8 cellular contexts compared by ENCODE assay signal in genomic region chr11:67240575-67241389, GRCh38. TPM values are rescaled to one million over a fixed set of nuclear protein-coding genes. Genes with fewer than 3 reads are reported as not detected.
A peak's percentile ranks its signal among the peaks of the same experiment; 100 is the strongest.
DNase-seq lines count a peak whose midpoint lies in the region; ATAC-seq, FAIRE-seq and TF ChIP-seq lines count a peak whose summit lies in the region.

No MANE protein-coding gene starts in this region.

- TF ChIP-seq CTCF in GM06990 (IDR thresholded peaks at IDR 0.05; ENCODE audit: insufficient read depth, low read length, poor library complexity, severe bottlenecking): no peak
- no peak for TF ChIP-seq CTCF in RWPE2 (IDR thresholded peaks at IDR 0.05; ENCODE audit: poor library complexity, severe bottlenecking)
- TF ChIP-seq CTCF in pancreas (IDR thresholded peaks at IDR 0.05): no peak

- H3K27me3 ChIP-seq in GM06990 (replicated peaks; ENCODE audit: control insufficient read depth, insufficient read depth, low read length) (no peaks in the 10 kb centered on the region), RWPE2 (ENCODE audit: insufficient read depth, poor library complexity, severe bottlenecking) (no peaks in the 10 kb centered on the region), pancreas (no peaks in the 10 kb centered on the region), thymus (ENCODE audit: control insufficient read depth, insufficient read depth) (no peaks in the 10 kb centered on the region)

- peak overlapping the region; percentile 64 for H3K27ac ChIP-seq in RWPE2 (ENCODE audit: poor library complexity, severe bottlenecking)
- H3K27ac ChIP-seq in pancreas: peak overlapping the region; percentile 66 to 89 (median 84)
- H3K27ac ChIP-seq in thymus (ENCODE audit: low read depth): peak overlapping the region; percentile 92

- no peaks in the 10 kb centered on the region for H3K9me3 ChIP-seq in RWPE2 (ENCODE audit: severe bottlenecking)
- H3K9me3 ChIP-seq in pancreas: no peaks in the 10 kb centered on the region
- no peaks in the 10 kb centered on the region for H3K9me3 ChIP-seq in thymus (ENCODE audit: control insufficient read depth)

- no peak for FAIRE-seq in pancreas (lab: Jason Lieb, UNC)

- 2% methylated on average over 16 of the region's 16 CpGs for WGBS in pancreas, 2 donors
- WGBS in thymus: under 1% methylated on average over 16 of the region's 16 CpGs

- peak; percentile 11 for ATAC-seq in RWPE2 (ENCODE audit: low read depth)
- ATAC-seq in pancreas: peak; percentile 26 to 60 (median 48)

- H3K4me3 ChIP-seq in GM06990 (replicated peaks; ENCODE audit: low read depth, low read length) (peak overlapping the region; percentile 96), RWPE2 (ENCODE audit: severe bottlenecking) (peak overlapping the region; percentile 47), pancreas (peak overlapping the region; percentile 38 to 57 (median 45)), thymus (ENCODE audit: low read length) (peak overlapping the region; percentile 73)

- H3K36me3 ChIP-seq in GM06990 (ENCODE audit: control insufficient read depth, insufficient read depth, low read length) (peaks cover 6% of the 10 kb centered on the region), RWPE2 (ENCODE audit: low read depth) (peaks cover 44% of the 10 kb centered on the region), pancreas (peaks cover under 1 to 32% (median 9%) of the 10 kb centered on the region in 3 donors), thymus (ENCODE audit: control insufficient read depth, insufficient read depth) (peaks cover 17% of the 10 kb centered on the region)

- DNase-seq in GM06990 (ENCODE audit: extremely low read depth, insufficient read length) (peak; percentile 70), HS-27A (ENCODE audit: low read depth) (peak; percentile 12), RWPE2 (ENCODE audit: low spot score) (no peak), germinal center (ENCODE audit: low spot score) (peak; percentile 42), pancreas (peak in 4 of 6 donors; percentile 52 to 71 (median 60)), NCI-H345 treated with DMSO at 0.1 percent for 48 hours (lab: John Stamatoyannopoulos, UW; ENCODE audit: unreplicated experiment) (no peak)
- peak; percentile 72 for DNase-seq in activated gamma-delta T cell treated with anti-CD3 and anti-CD28 coated beads, Interleukin-2, amount 50 U/mL, for 16 hours (ENCODE audit: low read depth)

- intact Hi-C loops in pancreas (cut with DNase I): no loop called here

- H3K4me1 ChIP-seq in RWPE2 (ENCODE audit: insufficient read depth, poor library complexity, severe bottlenecking): peaks cover 28% of the 10 kb centered on the region
- H3K4me1 ChIP-seq in pancreas: peaks cover 19 to 29% (median 23%) of the 10 kb centered on the region in 3 donors
- peaks cover 20% of the 10 kb centered on the region for H3K4me1 ChIP-seq in thymus (ENCODE audit: control insufficient read depth, insufficient read depth, low read length)

RNA-seq across cellular contexts. Expression of gene GRK2, which starts 25.5 kb away (rescaled TPM):
- total RNA-seq in pancreas: 10 to 100 TPM; 19.1 to 31.9 (median 21.5) TPM
- polyA plus RNA-seq in pancreas (10 to 100 TPM; 52.8 to 60.6 TPM), thymus (158 TPM)

RNA-seq across cellular contexts. Expression of gene ANKRD13D, which starts 48.3 kb away (rescaled TPM):
- total RNA-seq in pancreas: 10 to 100 TPM in 5 of 6 donors, 1 to 10 TPM in 1; 9.8 to 31.3 (median 12.3) TPM
- 10 to 100 TPM; 60.0 to 60.7 TPM for polyA plus RNA-seq in pancreas
- polyA plus RNA-seq in thymus: 99.1 TPM

Comparison
In these comparisons a context has a peak if more than half of its experiments do, and no peak if none do; other contexts are left out.
1. DNase-seq: peak in GM06990 (single experiment), HS-27A (single experiment), activated gamma-delta T cell treated with anti-CD3 and anti-CD28 coated beads, Interleukin-2, amount 50 U/mL, for 16 hours (single experiment), germinal center (single experiment) and pancreas (4 of 6); none in RWPE2 (single experiment) and NCI-H345 treated with DMSO at 0.1 percent for 48 hours (single experiment).
2. H3K4me3 ChIP-seq: peak in every context shown above with its lines; median percentile 96 in GM06990; 73 in thymus; 47 in RWPE2; 45 in pancreas.
3. Peak in every context shown above with its lines, with median percentiles within 50 percentile points of each other: H3K27ac ChIP-seq.